ENCODE assay signal across 27 cellular contexts in genomic region chr11:44934110-44934509, GRCh38. TPM values are rescaled to one million over a fixed set of nuclear protein-coding genes. Genes with fewer than 3 reads are reported as not detected.
DNase-seq lines count a peak whose midpoint lies in the region; ATAC-seq, FAIRE-seq and TF ChIP-seq lines count a peak whose summit lies in the region.
"Had no signal": no experiment of that assay in that cellular context is flagged by ENCODE, and none has a peak within 500 bp of the region (broad histone marks: within the 10 kb centered on the region; RNA-seq: fewer than 3 reads in every experiment).

No MANE protein-coding gene starts in this region.

- H3K36me3 Mint-ChIP-seq in T-helper 17 cell (ENCODE audit: low read depth) = peaks cover 9% of the 10 kb centered on the region
- peaks cover 6% of the 10 kb centered on the region for H3K36me3 Mint-ChIP-seq in stimulated activated effector memory CD8-positive, alpha-beta T cell treated with anti-CD3 and anti-CD28 coated beads, Interleukin-12 subunit alpha, Interleukin-12 subunit beta, amount 100 ng/mL, for 72 hours

- no peaks in the 10 kb centered on the region for H3K79me2 ChIP-seq in HepG2 (ENCODE audit: insufficient read depth, low read length)
- no peaks in the 10 kb centered on the region for H3K79me2 ChIP-seq in endothelial cell of umbilical vein (ENCODE audit: control insufficient read depth, insufficient read depth, low read length)

- H3K9me1 ChIP-seq in endothelial cell of umbilical vein (replicated peaks; ENCODE audit: control insufficient read depth, extremely low read depth, insufficient read depth, low read length) = no peaks in the 10 kb centered on the region

- H3K27ac ChIP-seq in HepG2 (ENCODE audit: extremely low read length, insufficient read depth, low read length) (no peak overlapping the region), right lobe of liver (no peak overlapping the region), endothelial cell of umbilical vein (ENCODE audit: insufficient read depth, low read depth, low read length) (no peak overlapping the region)
- H3K27ac ChIP-seq: GM23248, HL-60 had no signal

- H3K4me3 ChIP-seq in HepG2 (replicated peaks in 1 of 3; ENCODE audit: insufficient read depth in 1 of 3, low read depth in 2 of 3, low read length in 3 of 3) = no peak overlapping the region
- no peak overlapping the region for H3K4me3 ChIP-seq in right lobe of liver
- no peak overlapping the region for H3K4me3 ChIP-seq in endothelial cell of umbilical vein (replicated peaks in 1 of 3; ENCODE audit: insufficient read depth in 1 of 3, low read depth in 1 of 3, low read length in 3 of 3)
- H3K4me3 ChIP-seq: GM12878, GM23248, HAP-1 had no signal

- TF ChIP-seq EP300 in HepG2 (IDR thresholded peaks at IDR 0.05; ENCODE audit: low read depth in 2 of 2, low read length in 2 of 2) = no peak
- TF ChIP-seq EP300 in HepG2 (CRISPR knock-in tag; IDR thresholded peaks at IDR 0.05; ENCODE audit: borderline replicate concordance) = no peak

- H3K4me2 ChIP-seq in HepG2 (ENCODE audit: low read depth, low read length) (no peak overlapping the region), endothelial cell of umbilical vein (ENCODE audit: insufficient read depth, low read length) (no peak overlapping the region)

- no peak overlapping the region for H3K9ac ChIP-seq in HepG2 (ENCODE audit: insufficient read depth, low read depth, low read length)
- H3K9ac ChIP-seq in endothelial cell of umbilical vein (replicated peaks; ENCODE audit: extremely low read depth, insufficient read depth, low read length) = no peak overlapping the region
- H3K9ac ChIP-seq: GM23248 had no signal

- FAIRE-seq in HepG2 (lab: Jason Lieb, UNC) = no peak
- no peak for FAIRE-seq in endothelial cell of umbilical vein (lab: Jason Lieb, UNC)
- FAIRE-seq: A204.1, GM12878 had no signal

- TF ChIP-seq RAD21 in HepG2 (CRISPR knock-in tag; IDR thresholded peaks at IDR 0.05) = no peak

- intact Hi-C loops in HepG2 (cut with micrococcal nuclease; ENCODE audit: unreplicated experiment) (no loop called here), right lobe of liver (cut with DNase I) (loop anchor here (2.0 to 10.0 kb wide), 5 partner anchors 173 to 401 kb away; partner anchors contain the start of gene SYT13 (in 1 of the 2)), endothelial cell of umbilical vein (cut with micrococcal nuclease) (no loop called here)

- in situ Hi-C loops in HepG2 (cut with HindIII; ENCODE audit: extremely low pct_ligation_motif_present, low pct_unique_long_range_greater_than_20kb) = loop anchor here (10.0 kb wide), 1 partner anchor 401 kb away; no protein-coding TSS in a partner anchor

- H3K4me1 ChIP-seq in HepG2 (ENCODE audit: insufficient read depth, low read length) (no peaks in the 10 kb centered on the region), right lobe of liver (no peaks in the 10 kb centered on the region), endothelial cell of umbilical vein (ENCODE audit: control insufficient read depth, extremely low read depth, insufficient read depth, low read length) (no peaks in the 10 kb centered on the region)
- H3K4me1 ChIP-seq: HAP-1 had no signal

- dilution Hi-C loops in endothelial cell of umbilical vein (cut with MboI; ENCODE audit: extremely low pct_ligation_motif_present, low sequenced_read_pairs) = no loop called here

- H3K27ac Mint-ChIP-seq in T-helper 17 cell = no peak overlapping the region
- H3K27ac Mint-ChIP-seq in stimulated activated effector memory CD8-positive, alpha-beta T cell treated with anti-CD3 and anti-CD28 coated beads, Interleukin-12 subunit alpha, Interleukin-12 subunit beta, amount 100 ng/mL, for 72 hours = peak overlapping the region; percentile 17
- H3K27ac Mint-ChIP-seq: B cell had no signal

- TF ChIP-seq POLR2A in HepG2 (IDR thresholded peaks at IDR 0.05; ENCODE audit: insufficient read depth in 1 of 2, low read depth in 2 of 2, low read length in 2 of 2) (no peak), right lobe of liver (IDR thresholded peaks at IDR 0.05) (no peak), endothelial cell of umbilical vein (IDR thresholded peaks at IDR 0.05; ENCODE audit: low read depth, low read length) (no peak)

- no peaks in the 10 kb centered on the region for H3K27me3 Mint-ChIP-seq in T-helper 17 cell
- H3K27me3 Mint-ChIP-seq: B cell; CD4-positive, CD25-positive, alpha-beta regulatory T cell had no signal

- 0% methylated on average over 2 of the region's 2 CpGs for WGBS in HepG2 (ENCODE audit: low lambda C conversion rate)
- 82% methylated on average over 2 of the region's 2 CpGs for whole genome bisulfite sequencing in right lobe of liver (ENCODE audit: insufficient coverage, low coverage, low lambda C conversion rate, missing lambda C conversion rate)

- peak overlapping the region; percentile 33 for H3K4me3 Mint-ChIP-seq in T-helper 17 cell
- H3K4me3 Mint-ChIP-seq in stimulated activated effector memory CD8-positive, alpha-beta T cell treated with anti-CD3 and anti-CD28 coated beads, Interleukin-12 subunit alpha, Interleukin-12 subunit beta, amount 100 ng/mL, for 72 hours = no peak overlapping the region
- H3K4me3 Mint-ChIP-seq: B cell; CD4-positive, CD25-positive, alpha-beta regulatory T cell had no signal

- CTCF ChIA-PET in HepG2 (lab: Yijun Ruan, JAX; ENCODE audit: low intra/inter-chr PET ratio, low total read pairs) (no interaction called here), endothelial cell of umbilical vein (lab: Charles Lee) (interaction anchor here (24.5 kb wide), 1 partner anchor 168 kb away, joined by 1618 read pairs; no protein-coding TSS in a partner anchor), GM10248 (lab: Yijun Ruan, JAX) (interaction anchor here (1.0 to 24.4 kb wide), 3 partner anchors 23 to 168 kb away, joined by 5 to 899 read pairs (median 14); no protein-coding TSS in a partner anchor)

- no peaks in the 10 kb centered on the region for H3K36me3 ChIP-seq in HepG2 (replicated peaks in 1 of 2; ENCODE audit: control insufficient read depth in 1 of 2, insufficient read depth in 2 of 2, low read length in 2 of 2)
- H3K36me3 ChIP-seq in right lobe of liver = no peaks in the 10 kb centered on the region
- peaks cover 0 to 4% of the 10 kb centered on the region in 2 experiments for H3K36me3 ChIP-seq in endothelial cell of umbilical vein (ENCODE audit: control insufficient read depth in 2 of 2, extremely low read depth in 1 of 2, insufficient read depth in 2 of 2, low read length in 2 of 2)
- H3K36me3 ChIP-seq: HAP-1 had no signal

- TF ChIP-seq CTCF in HepG2 (CRISPR knock-in tag; IDR thresholded peaks at IDR 0.05) (no peak), right lobe of liver (IDR thresholded peaks at IDR 0.05) (no peak), endothelial cell of umbilical vein (IDR thresholded peaks at IDR 0.05; ENCODE audit: extremely low read depth in 1 of 2, insufficient read depth in 1 of 2, low read depth in 1 of 2, low read length in 2 of 2) (no peak), GM10248 (IDR thresholded peaks at IDR 0.05; ENCODE audit: control extremely low read depth, extremely low read depth, low read depth, missing control alignments) (no peak)

- H3K9me3 ChIP-seq in HepG2 (ENCODE audit: low read length) = no peaks in the 10 kb centered on the region
- H3K9me3 ChIP-seq in right lobe of liver = no peaks in the 10 kb centered on the region
- H3K9me3 ChIP-seq in T-helper 17 cell (ENCODE audit: control insufficient read depth, low read length, poor library complexity, severe bottlenecking) = no peaks in the 10 kb centered on the region
- H3K9me3 ChIP-seq in endothelial cell of umbilical vein (replicated peaks; ENCODE audit: control insufficient read depth, insufficient read depth, low read length) = no peaks in the 10 kb centered on the region
- H3K9me3 ChIP-seq: HAP-1 had no signal

- H3K9me3 Mint-ChIP-seq in stimulated activated effector memory CD8-positive, alpha-beta T cell treated with anti-CD3 and anti-CD28 coated beads, Interleukin-12 subunit alpha, Interleukin-12 subunit beta, amount 100 ng/mL, for 72 hours = no peaks in the 10 kb centered on the region

- H2AFZ ChIP-seq in HepG2 (ENCODE audit: low read length) = no peak overlapping the region
- no peak overlapping the region for H2AFZ ChIP-seq in endothelial cell of umbilical vein (ENCODE audit: low read depth, low read length)
- H2AFZ ChIP-seq: GM23248 had no signal

- peaks cover 9 to 27% of the 10 kb centered on the region in 2 experiments; a peak in 4 of 5 replicates for H3K27me3 ChIP-seq in HepG2 (ENCODE audit: control insufficient read depth in 1 of 2, insufficient read depth in 2 of 2, low read length in 2 of 2)
- H3K27me3 ChIP-seq in right lobe of liver = no peaks in the 10 kb centered on the region
- no peaks in the 10 kb centered on the region for H3K27me3 ChIP-seq in endothelial cell of umbilical vein (ENCODE audit: control insufficient read depth in 2 of 2, insufficient read depth in 2 of 2, low read length in 2 of 2)

- DNase-seq in HepG2 (ENCODE audit: low spot score) = no peak
- DNase-seq in right lobe of liver = no peak
- DNase-seq in T-helper 17 cell = no peak
- no peak for DNase-seq in endothelial cell of umbilical vein (ENCODE audit: low read depth, low spot score)
- DNase-seq in stimulated activated effector memory CD8-positive, alpha-beta T cell treated with anti-CD3 and anti-CD28 coated beads, Interleukin-12 subunit alpha, Interleukin-12 subunit beta, amount 100 ng/mL, for 72 hours (ENCODE audit: low spot score in 2 of 2) = no peak
- no peak for DNase-seq in middle frontal gyrus (ENCODE audit: extremely low spot score, low spot score)
- DNase-seq in NCI-H510A treated with DMSO at 0.1 percent for 48 hours (lab: John Stamatoyannopoulos, UW) = no peak
- no peak for DNase-seq in GM10248 (ENCODE audit: extremely low spot score)
- DNase-seq: CD4-positive, CD25-positive, alpha-beta regulatory T cell; COR-L47; DMS 273 treated with DMSO at 0.1 percent for 48 hours; DMS79 treated with DMSO at 0.1 percent for 48 hours; GM23248; KG1; NCI-H1105; NCI-H146; NCI-H2029 treated with DMSO at 0.1 percent for 48 hours; NCI-H2171; NCI-H446; NCI-H526 treated with DMSO at 0.1 percent for 48 hours; OCI-M1; Right ventricle myocardium superior had no signal

- POLR2A ChIA-PET in HepG2 (lab: Yijun Ruan, JAX) (no interaction called here), endothelial cell of umbilical vein (lab: Charles Lee) (no interaction called here), GM10248 (lab: Yijun Ruan, JAX) (no interaction called here)

- ATAC-seq in HepG2 (no peak), right lobe of liver (no peak), T-helper 17 cell (no peak)
- ATAC-seq in stimulated activated effector memory CD8-positive, alpha-beta T cell treated with anti-CD3 and anti-CD28 coated beads, Interleukin-12 subunit alpha, Interleukin-12 subunit beta, amount 100 ng/mL, for 72 hours = no peak
- ATAC-seq: GM12878 had no signal

- peaks cover 13% of the 10 kb centered on the region for H3K4me1 Mint-ChIP-seq in T-helper 17 cell
- H3K4me1 Mint-ChIP-seq in stimulated activated effector memory CD8-positive, alpha-beta T cell treated with anti-CD3 and anti-CD28 coated beads, Interleukin-12 subunit alpha, Interleukin-12 subunit beta, amount 100 ng/mL, for 72 hours = no peaks in the 10 kb centered on the region

- BruUV-seq in HepG2 (replicated peaks; lab: Mats Ljungman, UMichigan) (no TSS peak), endothelial cell of umbilical vein (replicated peaks; lab: Mats Ljungman, UMichigan) (TSS peak; percentile 60)

- H4K20me1 ChIP-seq in HepG2 (ENCODE audit: insufficient read depth, low read length) (no peaks in the 10 kb centered on the region), endothelial cell of umbilical vein (replicated peaks; ENCODE audit: control insufficient read depth, extremely low read depth, insufficient read depth, low read length) (no peaks in the 10 kb centered on the region)

RNA-seq across cellular contexts. Expression of gene TP53I11, which starts 16.6 kb away (rescaled TPM):
- total RNA-seq in HepG2 (2016; rRNA removed; fragmentation: Illumina TruSeq; extraction: Trizol) (not detected in 2 replicates), right lobe of liver (10 to 100 TPM in 4 of 6 experiments, 1 to 10 TPM in 2; 5.7 to 22.1 (median 12.2) TPM), T-helper 17 cell (1 to 10 TPM; 1.8 to 3.9 TPM), endothelial cell of umbilical vein (78.2 and 79.4 TPM in 2 replicates)
- total RNA-seq in HepG2 (2016; cell fraction: cytosol; rRNA removed; fragmentation: Illumina TruSeq; extraction: Trizol; ENCODE audit: low read depth) = not detected in 2 replicates
- total RNA-seq in HepG2 (2016; cell fraction: insoluble cytoplasmic fraction; rRNA removed; fragmentation: Illumina TruSeq; extraction: Trizol) = not detected in 2 replicates
- not detected in 2 replicates for total RNA-seq in HepG2 (2016; cell fraction: membrane; rRNA removed; fragmentation: Illumina TruSeq; extraction: Trizol)
- total RNA-seq in HepG2 (2016; cell fraction: nucleus; rRNA removed; fragmentation: Illumina TruSeq; extraction: Trizol) = not detected in 2 replicates
- polyA plus RNA-seq in HepG2 (2011; rRNA removed) (not detected in 2 replicates), endothelial cell of umbilical vein (29.6 and 31.5 TPM in 2 replicates)
- not detected in 2 replicates for polyA plus RNA-seq in HepG2 (2011; cell fraction: cytosol; rRNA removed)
- polyA plus RNA-seq in HepG2 (2011; cell fraction: nucleus; rRNA removed) = not detected in 2 replicates
- polyA plus RNA-seq in HepG2 (2012) = not detected in 2 replicates
- polyA plus RNA-seq in HepG2 (2016; cell fraction: cytosol; fragmentation: Illumina TruSeq; extraction: Trizol; ENCODE audit: low read depth) = not detected in 2 replicates
- not detected in 2 replicates for polyA plus RNA-seq in HepG2 (2016; cell fraction: insoluble cytoplasmic fraction; fragmentation: Illumina TruSeq; extraction: Trizol; ENCODE audit: low read depth)
- polyA plus RNA-seq in HepG2 (2016; cell fraction: membrane; fragmentation: Illumina TruSeq; extraction: Trizol; ENCODE audit: low read depth) = not detected in 2 replicates
- polyA plus RNA-seq in HepG2 (2016; cell fraction: nucleus; fragmentation: Illumina TruSeq; extraction: Trizol; ENCODE audit: insufficient read depth, low read depth) = not detected in 2 replicates
- 1.0 TPM in 1 of 2 replicates, not detected in the other for polyA minus RNA-seq in HepG2 (2011; rRNA and poly(A)+ RNA removed; ENCODE audit: low replicate concordance)
- polyA minus RNA-seq in HepG2 (2011; cell fraction: cytosol; rRNA and poly(A)+ RNA removed) = not detected in 2 replicates
- not detected in 2 replicates for polyA minus RNA-seq in HepG2 (2011; cell fraction: nucleus; rRNA and poly(A)+ RNA removed)
- 24.4 and 26.7 TPM in 2 replicates for polyA plus RNA-seq in endothelial cell of umbilical vein (2011; cell fraction: cytosol; rRNA removed)
- polyA plus RNA-seq in endothelial cell of umbilical vein (2011; cell fraction: nucleus; rRNA removed) = 46.0 and 57.6 TPM in 2 replicates
- polyA plus RNA-seq in endothelial cell of umbilical vein (2012) = 45.4 and 53.5 TPM in 2 replicates
- 41.5 and 42.9 TPM in 2 replicates for polyA minus RNA-seq in endothelial cell of umbilical vein
- not detected for polyA minus RNA-seq in endothelial cell of umbilical vein (2011; cell fraction: cytosol; rRNA and poly(A)+ RNA removed)
- 32.9 and 44.5 TPM in 2 replicates for polyA minus RNA-seq in endothelial cell of umbilical vein (2011; cell fraction: nucleus; rRNA and poly(A)+ RNA removed)

Comparison
In these comparisons a context has a peak if more than half of its experiments do, and no peak if none do; other contexts are left out.
1. intact Hi-C loops: an anchor here in right lobe of liver (2.0 to 10.0 kb wide); none called in HepG2 and endothelial cell of umbilical vein.